Comparison of ENCODE assay signal across 8 cellular contexts in genomic region chr9:120892177-120892747, GRCh38. TPM values are rescaled to one million over a fixed set of nuclear protein-coding genes. Genes with fewer than 3 reads are reported as not detected.
DNase-seq lines count a peak whose midpoint lies in the region; ATAC-seq and TF ChIP-seq lines count a peak whose summit lies in the region.

No MANE protein-coding gene starts in this region.

- peaks cover 35 to 45% of the 10 kb centered on the region in 2 donors for H3K4me1 Mint-ChIP-seq in natural killer cell treated with Interleukin-12 subunit alpha and Interleukin-12 subunit beta and Interleukin-15 and Interleukin-18, amount 100 ng/mL, for 72 hours (ENCODE audit: low read depth in 2 of 2)

- H3K27me3 Mint-ChIP-seq in natural killer cell treated with Interleukin-12 subunit alpha and Interleukin-12 subunit beta and Interleukin-15 and Interleukin-18, amount 100 ng/mL, for 72 hours: no peaks in the 10 kb centered on the region

- H3K4me3 Mint-ChIP-seq in natural killer cell treated with Interleukin-12 subunit alpha and Interleukin-12 subunit beta and Interleukin-15 and Interleukin-18, amount 100 ng/mL, for 72 hours: peak overlapping the region; percentile 44

- CTCF ChIA-PET in RWPE1 (lab: Yijun Ruan, JAX): interaction anchor here (0.6 kb wide), 1 partner anchor 172 kb away, joined by 3 read pairs; no protein-coding TSS in a partner anchor

- POLR2A ChIA-PET in RWPE1 (lab: Yijun Ruan, JAX; ENCODE audit: low non-redundant PET): no interaction called here

- H3K9me3 ChIP-seq in WERI-Rb-1 (ENCODE audit: severe bottlenecking): no peaks in the 10 kb centered on the region

- no peak overlapping the region for H3K4me3 ChIP-seq in WERI-Rb-1 (ENCODE audit: low read depth, low read length)

- peak overlapping the region; percentile 78 to 86 for H3K27ac Mint-ChIP-seq in natural killer cell treated with Interleukin-12 subunit alpha and Interleukin-12 subunit beta and Interleukin-15 and Interleukin-18, amount 100 ng/mL, for 72 hours

- peak overlapping the region; percentile 19 for H3K27ac ChIP-seq in RWPE1
- H3K27ac ChIP-seq in WERI-Rb-1: no peak overlapping the region

- H3K36me3 ChIP-seq in WERI-Rb-1: no peaks in the 10 kb centered on the region

- TF ChIP-seq CTCF in RWPE1 (conservative IDR thresholded peaks at IDR 0.05; ENCODE audit: low read depth) (no peak), WERI-Rb-1 (IDR thresholded peaks at IDR 0.05; ENCODE audit: low read depth, low read length) (no peak)

- no peaks in the 10 kb centered on the region for H3K27me3 ChIP-seq in WERI-Rb-1 (ENCODE audit: insufficient read depth, low read depth, severe bottlenecking)

- H3K9me3 Mint-ChIP-seq in natural killer cell treated with Interleukin-12 subunit alpha and Interleukin-12 subunit beta and Interleukin-15 and Interleukin-18, amount 100 ng/mL, for 72 hours: no peaks in the 10 kb centered on the region

- no peaks in the 10 kb centered on the region for H3K36me3 Mint-ChIP-seq in natural killer cell treated with Interleukin-12 subunit alpha and Interleukin-12 subunit beta and Interleukin-15 and Interleukin-18, amount 100 ng/mL, for 72 hours

- peak; percentile 45 for ATAC-seq in GM18907 (IDR thresholded peaks at IDR 0.05; ENCODE audit: unreplicated experiment)
- peak; percentile 20 for ATAC-seq in HG02623 (IDR thresholded peaks at IDR 0.05; ENCODE audit: unreplicated experiment)
- peak in 1 of 2 donors; percentile 1 for ATAC-seq in natural killer cell treated with Interleukin-12 subunit alpha and Interleukin-12 subunit beta and Interleukin-15 and Interleukin-18, amount 100 ng/mL, for 72 hours

- DNase-seq in RWPE1 (ENCODE audit: low spot score): no peak
- no peak for DNase-seq in natural killer cell treated with Interleukin-12 subunit alpha and Interleukin-12 subunit beta and Interleukin-15 and Interleukin-18, amount 100 ng/mL, for 72 hours (ENCODE audit: low spot score)
- DNase-seq in stimulated activated CD4-positive, alpha-beta T cell treated with anti-CD3 and anti-CD28 coated beads, Interleukin-12 subunit alpha, Interleukin-12 subunit beta, amount 100 ng/mL, for 4 hours: no peak
- no peak for DNase-seq in iPS-NIHi11 (ENCODE audit: low spot score)
- DNase-seq in WERI-Rb-1: no peak
- no peak for DNase-seq in SHP77 (lab: John Stamatoyannopoulos, UW)

RNA-seq across cellular contexts. Expression of gene PHF19, which starts 15.3 kb away (rescaled TPM):
- 100 to 1,000 TPM in 1 of 2 donors, 10 to 100 TPM in 1; 97.4 to 177 TPM for total RNA-seq in natural killer cell treated with Interleukin-12 subunit alpha and Interleukin-12 subunit beta and Interleukin-15 and Interleukin-18, amount 100 ng/mL, for 72 hours

RNA-seq across cellular contexts. Expression of gene TRAF1, which starts 34.3 kb away (rescaled TPM):
- 100 to 1,000 TPM; 145 to 375 TPM for total RNA-seq in natural killer cell treated with Interleukin-12 subunit alpha and Interleukin-12 subunit beta and Interleukin-15 and Interleukin-18, amount 100 ng/mL, for 72 hours

RNA-seq across cellular contexts. Expression of gene PSMD5, which starts 49.5 kb away (rescaled TPM):
- 10 to 100 TPM; 59.5 to 70.4 TPM for total RNA-seq in natural killer cell treated with Interleukin-12 subunit alpha and Interleukin-12 subunit beta and Interleukin-15 and Interleukin-18, amount 100 ng/mL, for 72 hours
